In genomic region chr5:139747583-139748504, GRCh38 we compare ENCODE assay signal across 8 cellular contexts. TPM values are rescaled to one million over a fixed set of nuclear protein-coding genes. Genes with fewer than 3 reads are reported as not detected.
DNase-seq lines count a peak whose midpoint lies in the region; ATAC-seq, FAIRE-seq and TF ChIP-seq lines count a peak whose summit lies in the region.

No MANE protein-coding gene starts in this region.

- DNase-seq in NCI-H345 (lab: John Stamatoyannopoulos, UW) (peak; percentile 31), NCI-H345 treated with DMSO at 0.1 percent for 48 hours (lab: John Stamatoyannopoulos, UW; ENCODE audit: unreplicated experiment) (no peak), H1 (ENCODE audit: low read depth in 1 of 2, low spot score in 2 of 2) (peak in 1 of 2 experiments; percentile 77)
- DNase-seq in activated CD8-positive, alpha-beta T cell treated with anti-CD3 and anti-CD28 coated beads for 36 hours, result peak; percentile 86

- peaks cover 63% of the 10 kb centered on the region for H3K27me3 ChIP-seq in HUES64 (ENCODE audit: insufficient read depth, low read length)
- H3K27me3 ChIP-seq in H1 (replicated peaks in 1 of 4; ENCODE audit: control insufficient read depth in 3 of 4, extremely low read depth in 1 of 4, insufficient read depth in 3 of 4, low read length in 3 of 4), result peaks cover 24 to 62% (median 55%) of the 10 kb centered on the region in 4 experiments
- H3K27me3 ChIP-seq in mucosa of stomach (ENCODE audit: control insufficient read depth, insufficient read depth, low read length), result peaks cover 58% of the 10 kb centered on the region

- no peak for FAIRE-seq in H1 (lab: Jason Lieb, UNC)

- peak; percentile 14 for ATAC-seq in activated CD8-positive, alpha-beta T cell treated with anti-CD3 and anti-CD28 coated beads for 36 hours
- no peak for ATAC-seq in HG03025 (IDR thresholded peaks at IDR 0.05; ENCODE audit: low FRiP score, unreplicated experiment)

- H3K4ac ChIP-seq in H1 (replicated peaks; ENCODE audit: insufficient read length, low read depth, low read length), result no peak overlapping the region

- no peak overlapping the region for H3K56ac ChIP-seq in H1 (replicated peaks; ENCODE audit: insufficient read length, low read depth, low read length)

- intact Hi-C loops in activated CD8-positive, alpha-beta T cell treated with anti-CD3 and anti-CD28 coated beads for 36 hours (cut with micrococcal nuclease), result loop anchor here (5.0 kb wide), 1 partner anchor 111 kb away; no protein-coding TSS in a partner anchor

- H2AFZ ChIP-seq in H1 (ENCODE audit: low read length), result no peak overlapping the region

- no peak for TF ChIP-seq CTCF in activated CD8-positive, alpha-beta T cell treated with anti-CD3 and anti-CD28 coated beads for 36 hours (IDR thresholded peaks at IDR 0.05)
- no peak for TF ChIP-seq CTCF in H1 (IDR thresholded peaks at IDR 0.05; ENCODE audit: control extremely low read depth in 1 of 3, insufficient read depth in 1 of 3, low read depth in 1 of 3, low read length in 3 of 3)

- no peak overlapping the region for H3K27ac ChIP-seq in HUES64 (ENCODE audit: low read depth, low read length)
- no peak overlapping the region for H3K27ac ChIP-seq in H1 (ENCODE audit: low read depth, low read length)

- no peak for TF ChIP-seq EP300 in H1 (IDR thresholded peaks at IDR 0.05; ENCODE audit: borderline replicate concordance in 1 of 2, low read depth in 2 of 2, low read length in 2 of 2)

- peak overlapping the region; percentile 96 to 97 for H3K4me2 ChIP-seq in H1 (ENCODE audit: insufficient read depth in 1 of 2, low read depth in 2 of 2, low read length in 2 of 2)

- H3K4me1 Mint-ChIP-seq in activated CD8-positive, alpha-beta T cell treated with anti-CD3 and anti-CD28 coated beads for 36 hours (ENCODE audit: low read depth), result peaks cover 46% of the 10 kb centered on the region
- peaks cover 56% of the 10 kb centered on the region for H3K4me1 Mint-ChIP-seq in stimulated activated naive CD8-positive, alpha-beta T cell treated with anti-CD3 and anti-CD28 coated beads, Interleukin-15, Interleukin-2, amounts not matched to agents 100 ng/mL and 50 ng/mL, for 24 hours (ENCODE audit: low read depth)

- H3K27ac Mint-ChIP-seq in activated CD8-positive, alpha-beta T cell treated with anti-CD3 and anti-CD28 coated beads for 36 hours, result peak overlapping the region; percentile 92
- peak overlapping the region; percentile 83 for H3K27ac Mint-ChIP-seq in stimulated activated naive CD8-positive, alpha-beta T cell treated with anti-CD3 and anti-CD28 coated beads, Interleukin-15, Interleukin-2, amounts not matched to agents 100 ng/mL and 50 ng/mL, for 24 hours

- H3K23ac ChIP-seq in H1 (ENCODE audit: insufficient read length), result no peak overlapping the region

- TF ChIP-seq RAD21 in H1 (IDR thresholded peaks at IDR 0.05 in 1 of 2, conservative IDR thresholded peaks at IDR 0.05 in 1 of 2; ENCODE audit: low read depth in 2 of 2, low read length in 2 of 2), result no peak

- H3K79me2 ChIP-seq in H1 (ENCODE audit: control insufficient read depth in 1 of 2, insufficient read depth in 2 of 2, low read length in 2 of 2), result no peaks in the 10 kb centered on the region

- peak overlapping the region; percentile 14 for H4K91ac ChIP-seq in H1 (replicated peaks; ENCODE audit: insufficient read length, low read length)

- peak overlapping the region; percentile 32; the same call in 1 of the 2 replicates for H2BK20ac ChIP-seq in H1 (ENCODE audit: low read length)

- H3K4me3 ChIP-seq in HUES64 (ENCODE audit: low read length), result peak overlapping the region; percentile 53
- H3K4me3 ChIP-seq in H1 (ENCODE audit: extremely low read depth in 1 of 4, insufficient read depth in 2 of 4, low read depth in 3 of 4, low read length in 4 of 4), result peak overlapping the region; percentile 30 to 64 (median 56)
- H3K4me3 ChIP-seq in mucosa of stomach (ENCODE audit: low read length), result no peak overlapping the region

- CTCF ChIA-PET in activated CD8-positive, alpha-beta T cell treated with anti-CD3 and anti-CD28 coated beads for 36 hours (lab: Charles Lee), result interaction anchor here (0.8 to 9.5 kb wide), 7 partner anchors 11 to 115 kb away, joined by 3 to 86 read pairs (median 8); no protein-coding TSS in a partner anchor
- CTCF ChIA-PET in H1 (lab: Charles Lee; ENCODE audit: partially characterized antibody), result interaction anchor here (0.8 to 8.4 kb wide), 10 partner anchors 11 to 114 kb away, joined by 3 to 81 read pairs (median 6); no protein-coding TSS in a partner anchor

- H3K9me3 Mint-ChIP-seq in activated CD8-positive, alpha-beta T cell treated with anti-CD3 and anti-CD28 coated beads for 36 hours, result no peaks in the 10 kb centered on the region
- H3K9me3 Mint-ChIP-seq in stimulated activated naive CD8-positive, alpha-beta T cell treated with anti-CD3 and anti-CD28 coated beads, Interleukin-15, Interleukin-2, amounts not matched to agents 100 ng/mL and 50 ng/mL, for 24 hours, result no peaks in the 10 kb centered on the region

- no peak for TF ChIP-seq POLR2A in H1 (IDR thresholded peaks at IDR 0.05; ENCODE audit: control extremely low read depth in 1 of 2, low read depth in 2 of 2, low read length in 2 of 2)

- 3% methylated on average over 60 of the region's 60 CpGs for WGBS in HUES64
- WGBS in H1 (ENCODE audit: extremely low coverage in 1 of 2, insufficient coverage in 1 of 2, insufficient read length in 1 of 2, insufficient replicate concordance in 2 of 2, low coverage in 1 of 2, low lambda C conversion rate in 2 of 2, missing lambda C conversion rate in 1 of 2), 2 experiments, result 3% methylated on average over 57 of the region's 60 CpGs; no CpG with 5 or more reads in 1 of the 2 experiments

- peaks cover 13% of the 10 kb centered on the region for H3K27me3 Mint-ChIP-seq in activated CD8-positive, alpha-beta T cell treated with anti-CD3 and anti-CD28 coated beads for 36 hours
- no peaks in the 10 kb centered on the region for H3K27me3 Mint-ChIP-seq in stimulated activated naive CD8-positive, alpha-beta T cell treated with anti-CD3 and anti-CD28 coated beads, Interleukin-15, Interleukin-2, amounts not matched to agents 100 ng/mL and 50 ng/mL, for 24 hours

- H3K23me2 ChIP-seq in H1 (ENCODE audit: low read depth, low read length), result peaks cover 25% of the 10 kb centered on the region; the same call in 1 of the 2 replicates

- no peak overlapping the region for H3K14ac ChIP-seq in H1 (ENCODE audit: insufficient read length)

- peak overlapping the region; percentile 81 for H4K8ac ChIP-seq in H1 (ENCODE audit: extremely low read depth, insufficient read depth, low read length)

- POLR2A ChIA-PET in activated CD8-positive, alpha-beta T cell treated with anti-CD3 and anti-CD28 coated beads for 36 hours (lab: Charles Lee), result interaction anchor here (0.6 to 3.2 kb wide), 10 partner anchors 11 to 451 kb away, joined by 3 to 15 read pairs (median 3); partner anchors contain the start of genes SPATA24 and UBE2D2
- POLR2A ChIA-PET in H1 (lab: Charles Lee; ENCODE audit: partially characterized antibody), result interaction anchor here (0.7 to 7.7 kb wide), 11 partner anchors 9 to 112 kb away, joined by 3 to 76 read pairs (median 4); partner anchors contain the start of gene CXXC5

- no peaks in the 10 kb centered on the region for H3K36me3 Mint-ChIP-seq in activated CD8-positive, alpha-beta T cell treated with anti-CD3 and anti-CD28 coated beads for 36 hours (ENCODE audit: low read depth)
- no peaks in the 10 kb centered on the region for H3K36me3 Mint-ChIP-seq in stimulated activated naive CD8-positive, alpha-beta T cell treated with anti-CD3 and anti-CD28 coated beads, Interleukin-15, Interleukin-2, amounts not matched to agents 100 ng/mL and 50 ng/mL, for 24 hours (ENCODE audit: low read depth)

- no peaks in the 10 kb centered on the region for H3K9me3 ChIP-seq in HUES64 (ENCODE audit: insufficient read depth, low read depth, low read length)
- no peaks in the 10 kb centered on the region for H3K9me3 ChIP-seq in H1 (ENCODE audit: insufficient read depth in 2 of 2, low read depth in 1 of 2, low read length in 1 of 2)
- H3K9me3 ChIP-seq in mucosa of stomach (ENCODE audit: control insufficient read depth, low read length), result no peaks in the 10 kb centered on the region

- H3K4me3 Mint-ChIP-seq in activated CD8-positive, alpha-beta T cell treated with anti-CD3 and anti-CD28 coated beads for 36 hours, result peak overlapping the region; percentile 68
- peak overlapping the region; percentile 77 for H3K4me3 Mint-ChIP-seq in stimulated activated naive CD8-positive, alpha-beta T cell treated with anti-CD3 and anti-CD28 coated beads, Interleukin-15, Interleukin-2, amounts not matched to agents 100 ng/mL and 50 ng/mL, for 24 hours

- peak overlapping the region; percentile 88; the same call in 1 of the 2 replicates for H2BK15ac ChIP-seq in H1 (ENCODE audit: low read length)

- H2BK120ac ChIP-seq in H1 (replicated peaks; ENCODE audit: low read depth, low read length), result peak overlapping the region; percentile 10

- peak overlapping the region; percentile 80 for H3K18ac ChIP-seq in H1 (ENCODE audit: extremely low read depth, low read length)

- no peak overlapping the region for H4K5ac ChIP-seq in H1 (ENCODE audit: insufficient read length, low read depth, low read length)

- H2BK5ac ChIP-seq in H1 (ENCODE audit: low read depth, low read length), result no peak overlapping the region

- H4K20me1 ChIP-seq in H1 (replicated peaks in 1 of 2; ENCODE audit: control insufficient read depth in 1 of 2, insufficient read depth in 2 of 2, low read length in 2 of 2), result peaks cover 0 to 5% of the 10 kb centered on the region in 2 experiments

- H3K9ac ChIP-seq in HUES64 (ENCODE audit: low read depth, low read length) (0 out of 2 replicates have a peak overlapping the region, but pooled peaks have one; percentile 10), H1 (replicated peaks in 1 of 4; ENCODE audit: extremely low read depth in 1 of 4, low read depth in 3 of 4, low read length in 3 of 4) (peak overlapping the region in 1 of 4 experiments; percentile 8; a peak in 2 of 7 replicates), mucosa of stomach (ENCODE audit: low read length) (peak overlapping the region; percentile 50)

- H2BK12ac ChIP-seq in H1 (ENCODE audit: low read depth, low read length), result peak overlapping the region; percentile 50; the same call in 1 of the 2 replicates

- H2AK5ac ChIP-seq in H1 (ENCODE audit: low read depth, low read length), result no peak overlapping the region

- H3K4me1 ChIP-seq in HUES64 (ENCODE audit: insufficient read depth, low read length), result peaks cover 28% of the 10 kb centered on the region
- peaks cover 7 to 37% (median 25%) of the 10 kb centered on the region in 4 experiments for H3K4me1 ChIP-seq in H1 (replicated peaks in 1 of 4; ENCODE audit: control insufficient read depth in 3 of 4, insufficient read depth in 4 of 4, low read length in 3 of 4)
- peaks cover 35% of the 10 kb centered on the region for H3K4me1 ChIP-seq in mucosa of stomach (ENCODE audit: control insufficient read depth, insufficient read depth, low read length)

- H3K79me1 ChIP-seq in H1 (ENCODE audit: low read depth, low read length), result no peaks in the 10 kb centered on the region

- H3K36me3 ChIP-seq in HUES64 (ENCODE audit: insufficient read depth, low read length), result no peaks in the 10 kb centered on the region
- no peaks in the 10 kb centered on the region for H3K36me3 ChIP-seq in H1 (ENCODE audit: control insufficient read depth in 2 of 4, insufficient read depth in 4 of 4, low read length in 3 of 4)
- no peaks in the 10 kb centered on the region for H3K36me3 ChIP-seq in mucosa of stomach (ENCODE audit: control insufficient read depth, insufficient read depth, low read length)

RNA-seq across cellular contexts. Expression of gene PSD2, which starts 47.8 kb away (rescaled TPM):
- 0.05 TPM for polyA plus RNA-seq in HUES64 (2013, experiment 1 of 2)
- polyA plus RNA-seq in HUES64 (2013, experiment 2 of 2), result 0.32 TPM
- under 1 TPM in 1 of 2 experiments, not detected in 1; 0.14 TPM for total RNA-seq in activated CD8-positive, alpha-beta T cell treated with anti-CD3 and anti-CD28 coated beads for 36 hours
- total RNA-seq in H1 (2021; fragmentation: NEBNext Ultra II Directional; extraction: Animal tissue kit (Norgen Biotek cat#: 25700)), result 0.06 and 0.13 TPM in 2 replicates
- polyA plus RNA-seq in H1 (2011; rRNA removed), result 0.14 and 0.25 TPM in 2 replicates
- 0.23 TPM for polyA plus RNA-seq in H1 (2011; cell fraction: cytosol; rRNA removed)
- 0.48 TPM for polyA plus RNA-seq in H1 (2011; cell fraction: nucleus; rRNA removed)
- polyA plus RNA-seq in H1 (2012, experiment 1 of 2), result 0.09 to 0.24 TPM (median 0.15 TPM) in 4 replicates
- 0.14 TPM for polyA plus RNA-seq in H1 (2012, experiment 2 of 2)
- polyA plus RNA-seq in H1 (2013, experiment 1 of 2), result 0.06 TPM
- polyA plus RNA-seq in H1 (2013, experiment 2 of 2), result 0.09 TPM
- polyA minus RNA-seq in H1 (2011; rRNA and poly(A)+ RNA removed), result 0.17 TPM in 1 of 2 replicates, not detected in the other
- polyA minus RNA-seq in H1 (2011; cell fraction: cytosol; rRNA and poly(A)+ RNA removed), result not detected
- polyA minus RNA-seq in H1 (2011; cell fraction: nucleus; rRNA and poly(A)+ RNA removed), result 0.20 TPM
